In genomic region chr3:175980731-175981130, GRCh38 we compare ENCODE assay signal across 22 cellular contexts.
"Had no signal": no experiment of that assay in that cellular context is flagged by ENCODE, and none has a peak within 500 bp of the region (broad histone marks: within the 10 kb centered on the region; RNA-seq: fewer than 3 reads in every experiment).

No MANE protein-coding gene starts in this region.

- H3K4me3 Mint-ChIP-seq: activated CD4-positive, alpha-beta memory T cell treated with anti-CD3 and anti-CD28 coated beads for 36 hours; activated CD4-positive, alpha-beta T cell treated with anti-CD3 and anti-CD28 coated beads for 36 hours; activated CD8-positive, alpha-beta memory T cell treated with anti-CD3 and anti-CD28 coated beads, Interleukin-2, amount 10 ng/mL, durations not matched to agents 7 days and 5 days; memory B cell; naive thymus-derived CD8-positive, alpha-beta T cell; T-helper 17 cell had no signal

- H3K4me3 ChIP-seq: adrenal gland, body of pancreas, colonic mucosa, left lung, right atrium auricular region, transverse colon, vagina had no signal

- DNase-seq: activated CD4-positive, alpha-beta memory T cell treated with anti-CD3 and anti-CD28 coated beads for 36 hours; activated CD4-positive, alpha-beta T cell treated with anti-CD3 and anti-CD28 coated beads for 36 hours; activated CD8-positive, alpha-beta memory T cell treated with anti-CD3 and anti-CD28 coated beads, Interleukin-2, amount 10 ng/mL, durations not matched to agents 7 days and 5 days; activated naive CD4-positive, alpha-beta T cell treated with anti-CD3 and anti-CD28 coated beads, Interleukin-2, amount 50 U/mL, for 16 hours; activated T-cell treated with anti-CD3 and anti-CD28 coated beads, Interleukin-2, amount 50 U/mL, for 1 hour; adrenal gland; body of pancreas; caudate nucleus; colonic mucosa; left lung; naive thymus-derived CD8-positive, alpha-beta T cell; posterior cingulate gyrus; stimulated activated CD4-positive, alpha-beta T cell treated with anti-CD3 and anti-CD28 coated beads, Interleukin-15, amount 100 ng/mL, for 24 hours; stimulated activated CD4-positive, alpha-beta T cell treated with anti-CD3 and anti-CD28 coated beads, Interleukin-4, amount 100 ng/mL, for 24 hours; stimulated activated naive CD4-positive, alpha-beta T cell treated with Interleukin-2 at 50 U/mL for 16 hours; T-helper 17 cell; transverse colon; WERI-Rb-1 had no signal

- ATAC-seq: activated CD4-positive, alpha-beta T cell treated with anti-CD3 and anti-CD28 coated beads for 36 hours; activated CD8-positive, alpha-beta memory T cell treated with anti-CD3 and anti-CD28 coated beads, Interleukin-2, amount 10 ng/mL, durations not matched to agents 7 days and 5 days; body of pancreas; left lung; naive thymus-derived CD8-positive, alpha-beta T cell; T-helper 17 cell had no signal

- H3K27ac ChIP-seq: adrenal gland, body of pancreas, colonic mucosa, left lung, neutrophil, right atrium auricular region, transverse colon, vagina, WERI-Rb-1 had no signal

- H3K36me3 Mint-ChIP-seq: activated CD4-positive, alpha-beta memory T cell treated with anti-CD3 and anti-CD28 coated beads for 36 hours; activated CD8-positive, alpha-beta memory T cell treated with anti-CD3 and anti-CD28 coated beads, Interleukin-2, amount 10 ng/mL, durations not matched to agents 7 days and 5 days; memory B cell; naive thymus-derived CD8-positive, alpha-beta T cell had no signal

- H3K27me3 Mint-ChIP-seq: activated CD4-positive, alpha-beta memory T cell treated with anti-CD3 and anti-CD28 coated beads for 36 hours; activated CD4-positive, alpha-beta T cell treated with anti-CD3 and anti-CD28 coated beads for 36 hours; activated CD8-positive, alpha-beta memory T cell treated with anti-CD3 and anti-CD28 coated beads, Interleukin-2, amount 10 ng/mL, durations not matched to agents 7 days and 5 days; memory B cell; naive thymus-derived CD8-positive, alpha-beta T cell; T-helper 17 cell had no signal

- H3K27me3 ChIP-seq: adrenal gland, body of pancreas, colonic mucosa, left lung, neutrophil, right atrium auricular region, transverse colon, vagina had no signal

- H3K9me3 ChIP-seq: adrenal gland, body of pancreas, colonic mucosa, neutrophil, right atrium auricular region, transverse colon, vagina had no signal

- H3K4me1 Mint-ChIP-seq: activated CD4-positive, alpha-beta T cell treated with anti-CD3 and anti-CD28 coated beads for 36 hours; activated CD8-positive, alpha-beta memory T cell treated with anti-CD3 and anti-CD28 coated beads, Interleukin-2, amount 10 ng/mL, durations not matched to agents 7 days and 5 days; memory B cell; naive thymus-derived CD8-positive, alpha-beta T cell; T-helper 17 cell had no signal

- H3K27ac Mint-ChIP-seq: activated CD4-positive, alpha-beta memory T cell treated with anti-CD3 and anti-CD28 coated beads for 36 hours; activated CD4-positive, alpha-beta T cell treated with anti-CD3 and anti-CD28 coated beads for 36 hours; activated CD8-positive, alpha-beta memory T cell treated with anti-CD3 and anti-CD28 coated beads, Interleukin-2, amount 10 ng/mL, durations not matched to agents 7 days and 5 days; memory B cell; naive thymus-derived CD8-positive, alpha-beta T cell; T-helper 17 cell had no signal

- H3K36me3 ChIP-seq: adrenal gland, colonic mucosa, left lung, neutrophil, right atrium auricular region, transverse colon, vagina, WERI-Rb-1 had no signal

- H3K4me1 ChIP-seq: adrenal gland, body of pancreas, colonic mucosa, left lung, right atrium auricular region, transverse colon, vagina had no signal
